ENCODE assay signal across 1 cellular context in genomic region chrX:41381685-41382084, GRCh38.
TF ChIP-seq lines count a peak whose summit lies in the region.

No MANE protein-coding gene starts in this region.

TF ChIP-seq in HepG2, 621 proteins besides CTCF, POLR2A, EP300 and RAD21 (continued from another document and continues in another):
- TF ChIP-seq AFF4 (CRISPR knock-in tag; IDR thresholded peaks at IDR 0.05) (no peak), TOPORS (CRISPR knock-in tag; IDR thresholded peaks at IDR 0.05) (no peak), MYNN (CRISPR knock-in tag; IDR thresholded peaks at IDR 0.05; ENCODE audit: low read depth) (no peak), POGK (CRISPR knock-in tag; conservative IDR thresholded peaks at IDR 0.05) (no peak), ATF7-NPFF (CRISPR knock-in tag; IDR thresholded peaks at IDR 0.05; ENCODE audit: low read depth) (no peak), POGZ (CRISPR knock-in tag; IDR thresholded peaks at IDR 0.05) (peak; percentile 68), ZNF562 (CRISPR knock-in tag; IDR thresholded peaks at IDR 0.05; ENCODE audit: borderline replicate concordance) (no peak), ZNF296 (CRISPR knock-in tag; conservative IDR thresholded peaks at IDR 0.05) (no peak), ZFP62 (CRISPR knock-in tag; IDR thresholded peaks at IDR 0.05) (no peak), GATAD2A (CRISPR knock-in tag; IDR thresholded peaks at IDR 0.05) (peak; percentile 69), ZBTB8A (CRISPR knock-in tag; IDR thresholded peaks at IDR 0.05; ENCODE audit: borderline replicate concordance, low read depth) (no peak), ARID5B (CRISPR knock-in tag; IDR thresholded peaks at IDR 0.05) (peak; percentile 83), EEA1 (CRISPR knock-in tag; IDR thresholded peaks at IDR 0.05; ENCODE audit: borderline replicate concordance) (no peak), EZH2 (conservative IDR thresholded peaks at IDR 0.05; ENCODE audit: low read depth, low read length) (no peak), RFX5 (IDR thresholded peaks at IDR 0.05; ENCODE audit: low read depth, low read length) (no peak), ZNF567 (CRISPR knock-in tag; IDR thresholded peaks at IDR 0.05; ENCODE audit: borderline replicate concordance) (no peak), PHF8 (CRISPR knock-in tag; IDR thresholded peaks at IDR 0.05) (no peak), ZNF3 (CRISPR knock-in tag; IDR thresholded peaks at IDR 0.05) (no peak), PAWR (CRISPR knock-in tag; IDR thresholded peaks at IDR 0.05; ENCODE audit: borderline replicate concordance) (no peak), JUNB (CRISPR knock-in tag; IDR thresholded peaks at IDR 0.05; ENCODE audit: borderline replicate concordance) (peak; percentile 90), ZNF530 (CRISPR knock-in tag; IDR thresholded peaks at IDR 0.05; ENCODE audit: low read depth) (no peak), TOE1 (CRISPR knock-in tag; IDR thresholded peaks at IDR 0.05) (no peak), TP53 (CRISPR knock-in tag; conservative IDR thresholded peaks at IDR 0.05) (no peak), TAF15 (IDR thresholded peaks at IDR 0.05; ENCODE audit: low read depth, low read length, poor library complexity, severe bottlenecking) (no peak), NCOR1 (IDR thresholded peaks at IDR 0.05; ENCODE audit: borderline replicate concordance, low read length) (peak; percentile 61; the same call in 1 of the 2 replicates), TCF12 (IDR thresholded peaks at IDR 0.05) (no peak), TCF12 (CRISPR knock-in tag; IDR thresholded peaks at IDR 0.05) (no peak), ZNF550 (CRISPR knock-in tag; IDR thresholded peaks at IDR 0.05; ENCODE audit: borderline replicate concordance) (no peak), RFX3 (CRISPR knock-in tag; IDR thresholded peaks at IDR 0.05) (no peak), ZNF260 (CRISPR knock-in tag; IDR thresholded peaks at IDR 0.05; ENCODE audit: borderline replicate concordance, low read depth) (no peak), ZNF883 (CRISPR knock-in tag; IDR thresholded peaks at IDR 0.05; ENCODE audit: not compliant biosample characterization) (no peak), ZNF574 (CRISPR knock-in tag; IDR thresholded peaks at IDR 0.05) (peak; percentile 97), MAX (IDR thresholded peaks at IDR 0.05) (peak; percentile 39; the same call in 1 of the 2 replicates), TGIF2 (CRISPR knock-in tag; IDR thresholded peaks at IDR 0.05) (no peak), ZSCAN12 (CRISPR knock-in tag; IDR thresholded peaks at IDR 0.05) (no peak), NBN (conservative IDR thresholded peaks at IDR 0.05) (no peak), KDM4B (CRISPR knock-in tag; IDR thresholded peaks at IDR 0.05) (no peak), KAT7 (CRISPR knock-in tag; IDR thresholded peaks at IDR 0.05; ENCODE audit: borderline replicate concordance) (no peak), ZNF335 (CRISPR knock-in tag; IDR thresholded peaks at IDR 0.05) (no peak), ZNF281 (CRISPR knock-in tag; IDR thresholded peaks at IDR 0.05; ENCODE audit: borderline replicate concordance) (peak; percentile 75; the same call in 1 of the 2 replicates), ZNF160 (CRISPR knock-in tag; IDR thresholded peaks at IDR 0.05) (no peak)
